18 cellular contexts compared by ENCODE assay signal in genomic region chr2:159867557-159868330, GRCh38.
"Had no signal": no experiment of that assay in that cellular context is flagged by ENCODE, and none has a peak within 500 bp of the region (broad histone marks: within the 10 kb centered on the region; RNA-seq: fewer than 3 reads in every experiment).

No MANE protein-coding gene starts in this region.

- H3K9me3 Mint-ChIP-seq: activated naive CD8-positive, alpha-beta T cell treated with anti-CD3 and anti-CD28 coated beads, Interleukin-2, amount 10 ng/mL, durations not matched to agents 7 days and 5 days; activated T-cell treated with anti-CD3 and anti-CD28 coated beads, Interleukin-2, amount 50 U/mL, for 4 hours; stimulated activated memory B cell treated with anti-CD40 and anti-IgM and Interleukin-4, amounts not matched to agents 10 μg/mL and 1 μg/mL and 100 μg/mL, for 72 hours had no signal

- H3K27me3 Mint-ChIP-seq: activated CD8-positive, alpha-beta memory T cell treated with anti-CD3 and anti-CD28 coated beads, Interleukin-2, amount 10 ng/mL, durations not matched to agents 7 days and 5 days; activated naive CD8-positive, alpha-beta T cell treated with anti-CD3 and anti-CD28 coated beads, Interleukin-2, amount 10 ng/mL, durations not matched to agents 7 days and 5 days; stimulated activated memory B cell treated with anti-CD40 and anti-IgM and Interleukin-4, amounts not matched to agents 10 μg/mL and 1 μg/mL and 100 μg/mL, for 72 hours had no signal

- H3K27ac Mint-ChIP-seq: activated CD8-positive, alpha-beta memory T cell treated with anti-CD3 and anti-CD28 coated beads, Interleukin-2, amount 10 ng/mL, durations not matched to agents 7 days and 5 days; activated naive CD8-positive, alpha-beta T cell treated with anti-CD3 and anti-CD28 coated beads, Interleukin-2, amount 10 ng/mL, durations not matched to agents 7 days and 5 days; mesothelial cell of epicardium; stimulated activated memory B cell treated with anti-CD40 and anti-IgM and Interleukin-4, amounts not matched to agents 10 μg/mL and 1 μg/mL and 100 μg/mL, for 72 hours had no signal

- H3K27ac ChIP-seq: breast epithelium, dorsolateral prefrontal cortex, esophagus squamous epithelium, neutrophil, right atrium auricular region, skin epidermis, transverse colon had no signal

- H3K4me3 Mint-ChIP-seq: activated CD8-positive, alpha-beta memory T cell treated with anti-CD3 and anti-CD28 coated beads, Interleukin-2, amount 10 ng/mL, durations not matched to agents 7 days and 5 days; activated naive CD8-positive, alpha-beta T cell treated with anti-CD3 and anti-CD28 coated beads, Interleukin-2, amount 10 ng/mL, durations not matched to agents 7 days and 5 days; activated T-cell treated with anti-CD3 and anti-CD28 coated beads, Interleukin-2, amount 50 U/mL, for 4 hours; mesothelial cell of epicardium; stimulated activated memory B cell treated with anti-CD40 and anti-IgM and Interleukin-4, amounts not matched to agents 10 μg/mL and 1 μg/mL and 100 μg/mL, for 72 hours had no signal

- H3K4me1 Mint-ChIP-seq: activated CD8-positive, alpha-beta memory T cell treated with anti-CD3 and anti-CD28 coated beads, Interleukin-2, amount 10 ng/mL, durations not matched to agents 7 days and 5 days; activated naive CD8-positive, alpha-beta T cell treated with anti-CD3 and anti-CD28 coated beads, Interleukin-2, amount 10 ng/mL, durations not matched to agents 7 days and 5 days; mesothelial cell of epicardium had no signal

- DNase-seq: activated CD4-positive, alpha-beta T cell treated with anti-CD3 and anti-CD28 coated beads, Interleukin-2, amount 50 U/mL, for 4 hours; activated CD8-positive, alpha-beta memory T cell treated with anti-CD3 and anti-CD28 coated beads, Interleukin-2, amount 10 ng/mL, durations not matched to agents 7 days and 5 days; activated gamma-delta T cell; activated naive CD8-positive, alpha-beta T cell treated with anti-CD3 and anti-CD28 coated beads, Interleukin-2, amount 10 ng/mL, durations not matched to agents 7 days and 5 days; activated T-cell treated with anti-CD3 and anti-CD28 coated beads, Interleukin-2, amount 50 U/mL, for 4 hours; aorta; dorsolateral prefrontal cortex; esophagus squamous epithelium; foreskin fibroblast; glutamatergic neuron; transverse colon had no signal

- ATAC-seq: activated CD4-positive, CD25-positive, alpha-beta regulatory T cell treated with anti-CD3 and anti-CD28 coated beads, Interleukin-2, amount 50 U/mL, for 24 hours; activated CD8-positive, alpha-beta memory T cell treated with anti-CD3 and anti-CD28 coated beads, Interleukin-2, amount 10 ng/mL, durations not matched to agents 7 days and 5 days; activated T-cell treated with anti-CD3 and anti-CD28 coated beads, Interleukin-2, amount 50 U/mL, for 4 hours; stimulated activated memory B cell treated with anti-CD40 and anti-IgM and Interleukin-4, amounts not matched to agents 10 μg/mL and 1 μg/mL and 100 μg/mL, for 72 hours had no signal
